In genomic region chr11:44946268-44946667, GRCh38 we compare ENCODE assay signal across 17 cellular contexts. TPM values are rescaled to one million over a fixed set of nuclear protein-coding genes. Genes with fewer than 3 reads are reported as not detected.
DNase-seq lines count a peak whose midpoint lies in the region; ATAC-seq and TF ChIP-seq lines count a peak whose summit lies in the region.
"Had no signal": no experiment of that assay in that cellular context is flagged by ENCODE, and none has a peak within 500 bp of the region (broad histone marks: within the 10 kb centered on the region; RNA-seq: fewer than 3 reads in every experiment).

No MANE protein-coding gene starts in this region.

- H3K4me3 ChIP-seq in AG10803 (ENCODE audit: low read length) = no peak overlapping the region
- no peak overlapping the region for H3K4me3 ChIP-seq in effector memory CD4-positive, alpha-beta T cell (ENCODE audit: insufficient read depth, low read depth, low read length, poor library complexity, severe bottlenecking)
- no peak overlapping the region for H3K4me3 ChIP-seq in CD8-positive, alpha-beta T cell (ENCODE audit: low read depth, low read length)
- H3K4me3 ChIP-seq: lower lobe of right lung had no signal

- POLR2A ChIA-PET in CD8-positive, alpha-beta T cell (lab: Charles Lee) = no interaction called here

- peaks cover 34% of the 10 kb centered on the region for H3K4me1 Mint-ChIP-seq in chondrocyte (ENCODE audit: low read depth)
- H3K4me1 Mint-ChIP-seq in activated naive CD4-positive, alpha-beta T cell treated with anti-CD3 and anti-CD28 coated beads, Interleukin-2, amount 10 ng/mL, durations not matched to agents 7 days and 5 days = peaks cover 3% of the 10 kb centered on the region
- peaks cover 10% of the 10 kb centered on the region for H3K4me1 Mint-ChIP-seq in CD8-positive, alpha-beta T cell (ENCODE audit: low read depth)

- ATAC-seq in left ventricle myocardium superior (peak; percentile 55), sciatic nerve (peak; percentile 61)
- ATAC-seq in CD8-positive, alpha-beta T cell = no peak
- ATAC-seq: lower lobe of right lung; stimulated activated naive CD8-positive, alpha-beta T cell treated with anti-CD3 and anti-CD28 coated beads, Interleukin-15, amount 100 ng/mL, for 72 hours had no signal

- H3K36me3 ChIP-seq in effector memory CD4-positive, alpha-beta T cell (ENCODE audit: control insufficient read depth, insufficient read depth, low read length) = no peaks in the 10 kb centered on the region
- no peaks in the 10 kb centered on the region for H3K36me3 ChIP-seq in CD8-positive, alpha-beta T cell (ENCODE audit: insufficient read depth, low read length)

- no peaks in the 10 kb centered on the region for H3K9me3 Mint-ChIP-seq in chondrocyte (ENCODE audit: low read depth)
- no peaks in the 10 kb centered on the region for H3K9me3 Mint-ChIP-seq in activated naive CD4-positive, alpha-beta T cell treated with anti-CD3 and anti-CD28 coated beads, Interleukin-2, amount 10 ng/mL, durations not matched to agents 7 days and 5 days
- no peaks in the 10 kb centered on the region for H3K9me3 Mint-ChIP-seq in CD8-positive, alpha-beta T cell
- H3K9me3 Mint-ChIP-seq: activated CD4-positive, alpha-beta memory T cell treated with anti-CD3 and anti-CD28 coated beads for 36 hours; stimulated activated naive CD8-positive, alpha-beta T cell treated with anti-CD3 and anti-CD28 coated beads, Interleukin-15, amount 100 ng/mL, for 72 hours had no signal

- no peaks in the 10 kb centered on the region for H3K9me3 ChIP-seq in effector memory CD4-positive, alpha-beta T cell (ENCODE audit: control insufficient read depth, low read length)
- H3K9me3 ChIP-seq in CD8-positive, alpha-beta T cell (ENCODE audit: low read length) = no peaks in the 10 kb centered on the region
- H3K9me3 ChIP-seq: lower lobe of right lung, SK-N-SH had no signal

- no peak overlapping the region for H3K27ac ChIP-seq in effector memory CD4-positive, alpha-beta T cell (ENCODE audit: insufficient read depth, low read length, poor library complexity, severe bottlenecking)
- no peak overlapping the region for H3K27ac ChIP-seq in CD8-positive, alpha-beta T cell (ENCODE audit: low read depth, low read length)
- H3K27ac ChIP-seq: HL-60, lower lobe of right lung had no signal

- H3K27me3 Mint-ChIP-seq in chondrocyte (ENCODE audit: low read depth) = no peaks in the 10 kb centered on the region
- H3K27me3 Mint-ChIP-seq in activated naive CD4-positive, alpha-beta T cell treated with anti-CD3 and anti-CD28 coated beads, Interleukin-2, amount 10 ng/mL, durations not matched to agents 7 days and 5 days = peaks cover 71% of the 10 kb centered on the region
- no peaks in the 10 kb centered on the region for H3K27me3 Mint-ChIP-seq in CD8-positive, alpha-beta T cell (ENCODE audit: low read depth)
- H3K27me3 Mint-ChIP-seq: activated CD4-positive, alpha-beta memory T cell treated with anti-CD3 and anti-CD28 coated beads for 36 hours had no signal

- intact Hi-C loops in left ventricle myocardium superior (cut with micrococcal nuclease) (no loop called here), sciatic nerve (cut with DNase I) (no loop called here)
- intact Hi-C loops in CD8-positive, alpha-beta T cell (cut with DNase I, micrococcal nuclease) = no loop called here

- CTCF ChIA-PET in activated naive CD4-positive, alpha-beta T cell treated with anti-CD3 and anti-CD28 coated beads, Interleukin-2, amount 10 ng/mL, durations not matched to agents 7 days and 5 days (lab: Charles Lee) = interaction anchor here (0.5 to 6.5 kb wide), 4 partner anchors 9 to 158 kb away, joined by 3 to 46 read pairs (median 28); no protein-coding TSS in a partner anchor
- CTCF ChIA-PET in CD8-positive, alpha-beta T cell (lab: Charles Lee) = interaction anchor here (1.0 to 26.3 kb wide), 6 partner anchors 10 to 387 kb away, joined by 3 to 1504 read pairs (median 8); no protein-coding TSS in a partner anchor

- H3K36me3 Mint-ChIP-seq in chondrocyte (ENCODE audit: low read depth) = peaks cover 2% of the 10 kb centered on the region
- H3K36me3 Mint-ChIP-seq in activated naive CD4-positive, alpha-beta T cell treated with anti-CD3 and anti-CD28 coated beads, Interleukin-2, amount 10 ng/mL, durations not matched to agents 7 days and 5 days = no peaks in the 10 kb centered on the region
- H3K36me3 Mint-ChIP-seq in CD8-positive, alpha-beta T cell = no peaks in the 10 kb centered on the region
- H3K36me3 Mint-ChIP-seq: activated CD4-positive, alpha-beta memory T cell treated with anti-CD3 and anti-CD28 coated beads for 36 hours had no signal

- no peaks in the 10 kb centered on the region for H3K27me3 ChIP-seq in effector memory CD4-positive, alpha-beta T cell (replicated peaks; ENCODE audit: control insufficient read depth, insufficient read depth, low read length, poor library complexity, severe bottlenecking)
- no peaks in the 10 kb centered on the region for H3K27me3 ChIP-seq in CD8-positive, alpha-beta T cell (ENCODE audit: insufficient read depth, low read length)

- H3K4me1 ChIP-seq in effector memory CD4-positive, alpha-beta T cell (ENCODE audit: control insufficient read depth, insufficient read depth, low read length, poor library complexity, severe bottlenecking) = peaks cover 7% of the 10 kb centered on the region
- H3K4me1 ChIP-seq in CD8-positive, alpha-beta T cell (ENCODE audit: insufficient read depth, low read length) = no peaks in the 10 kb centered on the region

- peak overlapping the region; percentile 27 for H3K27ac Mint-ChIP-seq in chondrocyte (ENCODE audit: unreplicated experiment)
- H3K27ac Mint-ChIP-seq in activated naive CD4-positive, alpha-beta T cell treated with anti-CD3 and anti-CD28 coated beads, Interleukin-2, amount 10 ng/mL, durations not matched to agents 7 days and 5 days = no peak overlapping the region
- H3K27ac Mint-ChIP-seq in CD8-positive, alpha-beta T cell = no peak overlapping the region
- H3K27ac Mint-ChIP-seq: activated CD4-positive, alpha-beta memory T cell treated with anti-CD3 and anti-CD28 coated beads for 36 hours; stimulated activated naive CD8-positive, alpha-beta T cell treated with anti-CD3 and anti-CD28 coated beads, Interleukin-15, amount 100 ng/mL, for 72 hours had no signal

- no peak overlapping the region for H3K4me3 Mint-ChIP-seq in chondrocyte (ENCODE audit: unreplicated experiment)
- no peak overlapping the region for H3K4me3 Mint-ChIP-seq in activated naive CD4-positive, alpha-beta T cell treated with anti-CD3 and anti-CD28 coated beads, Interleukin-2, amount 10 ng/mL, durations not matched to agents 7 days and 5 days
- no peak overlapping the region for H3K4me3 Mint-ChIP-seq in CD8-positive, alpha-beta T cell
- H3K4me3 Mint-ChIP-seq: activated CD4-positive, alpha-beta memory T cell treated with anti-CD3 and anti-CD28 coated beads for 36 hours; stimulated activated naive CD8-positive, alpha-beta T cell treated with anti-CD3 and anti-CD28 coated beads, Interleukin-15, amount 100 ng/mL, for 72 hours had no signal

- DNase-seq in AG10803 (ENCODE audit: low read depth) (peak; percentile 30), chondrocyte (ENCODE audit: low spot score) (no peak), left ventricle myocardium superior (peak; percentile 89), sciatic nerve (ENCODE audit: low spot score) (no peak)
- DNase-seq in effector memory CD4-positive, alpha-beta T cell = no peak
- no peak for DNase-seq in activated naive CD4-positive, alpha-beta T cell treated with anti-CD3 and anti-CD28 coated beads, Interleukin-2, amount 10 ng/mL, durations not matched to agents 7 days and 5 days
- DNase-seq in activated effector memory CD4-positive, alpha-beta T cell treated with anti-CD3 and anti-CD28 coated beads, Interleukin-2, amount 50 U/mL, for 16 hours = no peak
- DNase-seq in CD8-positive, alpha-beta T cell = no peak
- DNase-seq: activated CD4-positive, alpha-beta memory T cell treated with anti-CD3 and anti-CD28 coated beads for 36 hours; COR-L47; dermis blood vessel endothelial cell; lower lobe of right lung; NCI-H1417; NCI-H510A treated with DMSO at 0.1 percent for 48 hours; SK-N-SH; stimulated activated naive CD8-positive, alpha-beta T cell treated with anti-CD3 and anti-CD28 coated beads, Interleukin-15, amount 100 ng/mL, for 72 hours had no signal

- TF ChIP-seq CTCF in AG10803 (conservative IDR thresholded peaks at IDR 0.05; ENCODE audit: low read length) (no peak), chondrocyte (IDR thresholded peaks at IDR 0.05) (no peak)
- no peak for TF ChIP-seq CTCF in CD8-positive, alpha-beta T cell (IDR thresholded peaks at IDR 0.05)

RNA-seq across cellular contexts. Expression of gene TP53I11, which starts 4.4 kb away (rescaled TPM):
- total RNA-seq in chondrocyte (50.1 to 97.5 TPM (median 96.9 TPM) in 3 replicates), left ventricle myocardium superior (45.5 TPM), sciatic nerve (101 TPM)
- total RNA-seq in CD8-positive, alpha-beta T cell = 1 to 10 TPM; 4.8 to 6.8 TPM

Comparison
In these comparisons a context has a peak if more than half of its experiments do, and no peak if none do; other contexts are left out.
1. DNase-seq: peak in AG10803 (single experiment) and left ventricle myocardium superior (single experiment); none in chondrocyte (single experiment), sciatic nerve (single experiment), effector memory CD4-positive, alpha-beta T cell (0 of 3), activated naive CD4-positive, alpha-beta T cell treated with anti-CD3 and anti-CD28 coated beads, Interleukin-2, amount 10 ng/mL, durations not matched to agents 7 days and 5 days (single experiment), activated effector memory CD4-positive, alpha-beta T cell treated with anti-CD3 and anti-CD28 coated beads, Interleukin-2, amount 50 U/mL, for 16 hours (single experiment) and CD8-positive, alpha-beta T cell (0 of 7).